ENCODE assay signal across 6 cellular contexts in the genomic region with DNA sequence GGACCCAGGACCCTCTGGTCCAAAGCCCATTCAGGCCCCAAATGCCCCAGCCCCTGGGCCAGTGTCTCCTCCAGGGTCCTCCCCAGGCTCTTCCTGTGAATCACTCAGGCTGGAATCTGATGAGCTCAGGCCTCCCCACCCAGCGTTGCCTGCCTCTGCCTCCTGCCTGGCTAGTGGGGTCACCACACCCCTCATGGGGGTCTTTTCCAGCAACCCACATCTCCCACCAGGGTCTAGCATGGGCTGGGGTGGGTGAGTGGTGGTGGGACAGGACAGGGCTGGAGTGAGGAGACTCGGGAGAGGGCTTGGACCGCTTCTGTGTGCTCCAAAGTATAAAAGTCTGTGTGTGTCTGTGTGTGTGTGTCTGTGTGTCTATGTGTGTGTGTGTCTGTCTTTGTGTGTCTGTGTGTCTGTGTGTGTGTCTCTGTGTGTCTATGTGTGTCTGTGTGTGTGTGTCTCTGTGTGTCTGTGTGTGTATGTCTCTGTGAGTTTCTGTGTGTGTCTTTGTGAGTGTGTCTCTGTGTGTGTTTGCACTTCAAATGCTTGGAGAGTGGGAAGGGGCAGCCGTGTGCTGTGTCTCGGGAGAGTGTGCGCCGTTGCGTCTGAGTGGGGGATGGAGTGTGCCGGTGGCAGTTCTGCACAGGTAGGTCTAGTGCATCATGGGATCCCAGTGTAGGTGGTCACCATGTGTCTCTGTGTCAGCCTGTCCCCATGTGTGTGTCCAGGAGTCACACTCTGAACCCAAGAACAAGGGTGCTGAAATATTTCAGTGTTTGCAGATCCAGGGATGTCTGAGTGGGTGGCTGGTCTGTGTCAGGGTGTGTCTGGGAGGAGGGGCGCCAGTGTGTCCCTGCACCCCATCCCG. TPM values are rescaled to one million over a fixed set of nuclear protein-coding genes. Genes with fewer than 3 reads are reported as not detected.
DNase-seq lines count a peak whose midpoint lies in the region; ATAC-seq and TF ChIP-seq lines count a peak whose summit lies in the region.

No MANE protein-coding gene starts in this region.

- TF ChIP-seq CTCF in coronary artery (IDR thresholded peaks at IDR 0.05) = no peak

- H3K4me3 ChIP-seq in coronary artery = peak overlapping the region; percentile 21
- H3K4me3 ChIP-seq in skeletal muscle satellite cell (ENCODE audit: low read length) = no peak overlapping the region

- H3K27me3 ChIP-seq in skeletal muscle satellite cell (ENCODE audit: control insufficient read depth, insufficient read depth, low read length) = no peaks in the 10 kb centered on the region

- peak overlapping the region; percentile 37 to 89 for H3K27ac ChIP-seq in coronary artery

- H3K9ac ChIP-seq in skeletal muscle satellite cell (ENCODE audit: low read depth, low read length) = peak overlapping the region; percentile 64

- peaks cover 12% of the 10 kb centered on the region for H3K36me3 ChIP-seq in skeletal muscle satellite cell (ENCODE audit: insufficient read depth, low read length)

- peak; percentile 55 for DNase-seq in LHCN-M2 (ENCODE audit: low read depth)
- DNase-seq in coronary artery (ENCODE audit: low spot score) = no peak
- DNase-seq in NCI-H2081 treated with DMSO at 0.1 percent for 48 hours (lab: John Stamatoyannopoulos, UW) = no peak
- DNase-seq in Kasumi-1 (lab: John Stamatoyannopoulos, UW) = no peak

- peaks cover 48% of the 10 kb centered on the region for H3K4me1 ChIP-seq in skeletal muscle satellite cell (ENCODE audit: control insufficient read depth, insufficient read depth, low read length)

- H3K4me2 ChIP-seq in skeletal muscle satellite cell (ENCODE audit: low read length) = peak overlapping the region; percentile 70

- H3K9me3 ChIP-seq in skeletal muscle satellite cell (replicated peaks; ENCODE audit: low read length) = no peaks in the 10 kb centered on the region

- ATAC-seq in GM21825 (IDR thresholded peaks at IDR 0.05; ENCODE audit: unreplicated experiment) = no peak

RNA-seq across cellular contexts. Expression of a gene that starts 8.8 kb away (rescaled TPM):
- 82.1 and 97.9 TPM in 2 replicates for total RNA-seq in LHCN-M2 (2014; rRNA removed)
- 15.6 TPM for polyA plus RNA-seq in LHCN-M2 (2012)
- 45.1 and 55.7 TPM in 2 replicates for total RNA-seq in skeletal muscle satellite cell (2012; rRNA removed)

RNA-seq across cellular contexts. Expression of a gene that starts 10.6 kb away (rescaled TPM):
- 0.06 TPM in 1 of 2 replicates, not detected in the other for total RNA-seq in LHCN-M2 (2014; rRNA removed)
- 0.02 TPM for polyA plus RNA-seq in LHCN-M2 (2012)
- 138 and 141 TPM in 2 replicates for total RNA-seq in skeletal muscle satellite cell (2012; rRNA removed)

RNA-seq across cellular contexts. Expression of a gene that starts 17.5 kb away (rescaled TPM):
- 102 and 107 TPM in 2 replicates for total RNA-seq in LHCN-M2 (2014; rRNA removed)
- 60.3 TPM for polyA plus RNA-seq in LHCN-M2 (2012)
- total RNA-seq in skeletal muscle satellite cell (2012; rRNA removed) = 61.3 and 63.8 TPM in 2 replicates

RNA-seq across cellular contexts. Expression of a gene that starts 20.0 kb away (rescaled TPM):
- 50.9 and 51.0 TPM in 2 replicates for total RNA-seq in LHCN-M2 (2014; rRNA removed)
- 22.3 TPM for polyA plus RNA-seq in LHCN-M2 (2012)
- 15.2 and 21.6 TPM in 2 replicates for total RNA-seq in skeletal muscle satellite cell (2012; rRNA removed)

RNA-seq across cellular contexts. Expression of a gene that starts 35.7 kb away (rescaled TPM):
- 0.23 and 0.32 TPM in 2 replicates for total RNA-seq in LHCN-M2 (2014; rRNA removed)
- polyA plus RNA-seq in LHCN-M2 (2012) = 0.17 TPM
- 0.22 TPM in 1 of 2 replicates, not detected in the other for total RNA-seq in skeletal muscle satellite cell (2012; rRNA removed)
